Comparison of ENCODE assay signal across 30 cellular contexts in the genomic region with DNA sequence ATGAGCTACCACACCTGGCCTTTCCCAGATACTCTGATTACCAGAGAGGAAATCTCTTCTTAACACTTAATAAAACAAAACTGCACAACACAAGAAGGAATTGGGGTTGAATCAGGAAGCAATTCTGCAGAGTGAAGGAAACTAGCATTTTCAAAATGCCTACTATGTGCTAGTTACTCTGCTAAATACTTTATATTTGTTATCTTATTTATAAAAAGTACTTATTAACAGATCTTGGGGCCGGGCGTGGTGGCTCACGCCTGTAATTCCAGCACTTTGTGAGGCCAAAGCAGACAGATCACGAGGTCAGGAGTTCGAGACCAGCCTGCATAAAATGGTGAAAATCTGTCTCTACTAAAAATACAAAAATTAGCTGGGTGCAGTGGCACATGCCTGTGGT.
"Had no signal": no experiment of that assay in that cellular context is flagged by ENCODE, and none has a peak within 500 bp of the region (broad histone marks: within the 10 kb centered on the region; RNA-seq: fewer than 3 reads in every experiment).

No MANE protein-coding gene starts in this region.

- H3K4me2 ChIP-seq: SK-N-SH had no signal

- H3K9me3 Mint-ChIP-seq: activated CD4-positive, alpha-beta T cell treated with anti-CD3 and anti-CD28 coated beads, Interleukin-2, amount 10 ng/mL, durations not matched to agents 7 days and 5 days; activated naive CD4-positive, alpha-beta T cell treated with anti-CD3 and anti-CD28 coated beads for 36 hours; activated naive CD4-positive, alpha-beta T cell treated with anti-CD3 and anti-CD28 coated beads, Interleukin-2, amount 50 U/mL, for 72 hours; activated T-cell treated with anti-CD3 and anti-CD28 coated beads, Interleukin-2, amount 50 U/mL, for 24 hours; T-helper 1 cell treated with Interleukin-12 subunit alpha and Interleukin-12 subunit beta and Interleukin-4 antibody, amounts not matched to agents 30 μg/mL and 1 μg/mL, for 36 hours; T-helper 2 cell treated with Interferon-gamma antibody and Interleukin-4, amounts not matched to agents 5 μg/mL and 100 μg/mL, for 36 hours had no signal

- H3K36me3 ChIP-seq: adrenal gland, Peyer's patch, SJSA1 had no signal

- H3K36me3 Mint-ChIP-seq: activated naive CD4-positive, alpha-beta T cell treated with anti-CD3 and anti-CD28 coated beads, Interleukin-2, amount 50 U/mL, for 72 hours had no signal

- ATAC-seq: activated CD4-positive, alpha-beta T cell treated with anti-CD3 and anti-CD28 coated beads for 36 hours; activated CD4-positive, CD25-positive, alpha-beta regulatory T cell treated with anti-CD3 and anti-CD28 coated beads, Interleukin-2, amount 50 U/mL, for 24 hours; activated CD8-positive, alpha-beta T cell treated with anti-CD3 and anti-CD28 coated beads, Interleukin-2, amount 10 ng/mL, durations not matched to agents 7 days and 5 days; activated naive CD4-positive, alpha-beta T cell treated with anti-CD3 and anti-CD28 coated beads, Interleukin-2, amount 50 U/mL, for 72 hours; PC-3 had no signal

- H3K27me3 ChIP-seq: adrenal gland, Peyer's patch, SJSA1 had no signal

- H3K9ac ChIP-seq: SK-N-SH had no signal

- DNase-seq: activated CD4-positive, alpha-beta T cell treated with anti-CD3 and anti-CD28 coated beads for 36 hours; activated CD4-positive, alpha-beta T cell treated with anti-CD3 and anti-CD28 coated beads, Interleukin-2, amount 10 ng/mL, durations not matched to agents 7 days and 5 days; activated CD4-positive, alpha-beta T cell treated with anti-CD3 and anti-CD28 coated beads, Interleukin-2, amount 50 U/mL, for 48 hours; activated CD8-positive, alpha-beta T cell treated with anti-CD3 and anti-CD28 coated beads, Interleukin-2, amount 10 ng/mL, durations not matched to agents 7 days and 5 days; activated gamma-delta T cell treated with Interleukin-2 at 50 U/mL for 16 hours; activated naive CD4-positive, alpha-beta T cell treated with anti-CD3 and anti-CD28 coated beads for 36 hours; activated T-cell treated with anti-CD3 and anti-CD28 coated beads, Interleukin-2, amount 50 U/mL, for 24 hours; adrenal gland; NCI-H1092 treated with DMSO at 0.1 percent for 48 hours; NCI-H1417; NCI-H146; NCI-H187; NCI-H2029 treated with DMSO at 0.1 percent for 48 hours; NCI-H2107; NCI-H2171; NCI-H510A; NCI-H526; NCI-H748 treated with DMSO at 0.1 percent for 48 hours; NK-92 treated with Interleukin-12 subunit alpha and Interleukin-12 subunit beta, amount 100 ng/mL, for 24 hours; PC-3; Peyer's patch; RPMI8226; SHP77 treated with DMSO at 0.1 percent for 48 hours; SK-N-SH had no signal

- H3K27me3 Mint-ChIP-seq: activated CD4-positive, alpha-beta T cell treated with anti-CD3 and anti-CD28 coated beads for 36 hours; activated CD4-positive, alpha-beta T cell treated with anti-CD3 and anti-CD28 coated beads, Interleukin-2, amount 10 ng/mL, durations not matched to agents 7 days and 5 days; activated T-cell treated with anti-CD3 and anti-CD28 coated beads, Interleukin-2, amount 50 U/mL, for 24 hours had no signal

- H3K27ac ChIP-seq: adrenal gland, Peyer's patch, SJSA1 had no signal

- H3K4me1 ChIP-seq: Peyer's patch, SJSA1 had no signal

- H3K9me3 ChIP-seq: adrenal gland, Peyer's patch, SJSA1, SK-N-SH had no signal

- H3K4me3 ChIP-seq: adrenal gland, Peyer's patch, SJSA1 had no signal

- H3K4me1 Mint-ChIP-seq: activated CD4-positive, alpha-beta T cell treated with anti-CD3 and anti-CD28 coated beads, Interleukin-2, amount 10 ng/mL, durations not matched to agents 7 days and 5 days; brain had no signal

- H3K4me3 Mint-ChIP-seq: activated CD4-positive, alpha-beta T cell treated with anti-CD3 and anti-CD28 coated beads for 36 hours; activated CD4-positive, alpha-beta T cell treated with anti-CD3 and anti-CD28 coated beads, Interleukin-2, amount 10 ng/mL, durations not matched to agents 7 days and 5 days; activated CD8-positive, alpha-beta T cell treated with anti-CD3 and anti-CD28 coated beads, Interleukin-2, amount 10 ng/mL, durations not matched to agents 7 days and 5 days; activated naive CD4-positive, alpha-beta T cell treated with anti-CD3 and anti-CD28 coated beads for 36 hours; activated T-cell treated with anti-CD3 and anti-CD28 coated beads, Interleukin-2, amount 50 U/mL, for 24 hours; brain; T-helper 1 cell treated with Interleukin-12 subunit alpha and Interleukin-12 subunit beta and Interleukin-4 antibody, amounts not matched to agents 30 μg/mL and 1 μg/mL, for 36 hours; T-helper 2 cell treated with Interferon-gamma antibody and Interleukin-4, amounts not matched to agents 5 μg/mL and 100 μg/mL, for 36 hours had no signal

- H3K27ac Mint-ChIP-seq: activated CD4-positive, alpha-beta T cell treated with anti-CD3 and anti-CD28 coated beads for 36 hours; activated CD4-positive, alpha-beta T cell treated with anti-CD3 and anti-CD28 coated beads, Interleukin-2, amount 10 ng/mL, durations not matched to agents 7 days and 5 days; activated CD8-positive, alpha-beta T cell treated with anti-CD3 and anti-CD28 coated beads, Interleukin-2, amount 10 ng/mL, durations not matched to agents 7 days and 5 days; activated naive CD4-positive, alpha-beta T cell treated with anti-CD3 and anti-CD28 coated beads for 36 hours; activated naive CD4-positive, alpha-beta T cell treated with anti-CD3 and anti-CD28 coated beads, Interleukin-2, amount 50 U/mL, for 72 hours; activated T-cell treated with anti-CD3 and anti-CD28 coated beads, Interleukin-2, amount 50 U/mL, for 24 hours; brain; T-helper 1 cell treated with Interleukin-12 subunit alpha and Interleukin-12 subunit beta and Interleukin-4 antibody, amounts not matched to agents 30 μg/mL and 1 μg/mL, for 36 hours; T-helper 2 cell treated with Interferon-gamma antibody and Interleukin-4, amounts not matched to agents 5 μg/mL and 100 μg/mL, for 36 hours had no signal
